Comparison of ENCODE assay signal across 8 cellular contexts in genomic region chr7:134780166-134780853, GRCh38. TPM values are rescaled to one million over a fixed set of nuclear protein-coding genes. Genes with fewer than 3 reads are reported as not detected.
DNase-seq lines count a peak whose midpoint lies in the region; ATAC-seq and TF ChIP-seq lines count a peak whose summit lies in the region.

No MANE protein-coding gene starts in this region.

- intact Hi-C loops in colonic mucosa (cut with DNase I) (no loop called here), left lung (cut with DNase I) (loop anchor here in 1 of 2 donors (10.0 kb wide), 1 partner anchor 154 kb away; no protein-coding TSS in a partner anchor)

- no peak for TF ChIP-seq CTCF in colonic mucosa (IDR thresholded peaks at IDR 0.05)
- TF ChIP-seq CTCF in left lung (IDR thresholded peaks at IDR 0.05): no peak

- H3K4me3 ChIP-seq in colonic mucosa (peak overlapping the region; percentile 14), left lung (peak overlapping the region; percentile 35 to 44), stomach smooth muscle (ENCODE audit: low read length in 2 of 2) (peak overlapping the region; percentile 73 to 93)

- H3K27ac ChIP-seq in colonic mucosa (peak overlapping the region; percentile 54), left lung (peak overlapping the region; percentile 73 to 83), stomach smooth muscle (ENCODE audit: low read length) (peak overlapping the region; percentile 99)

- no peaks in the 10 kb centered on the region for H3K9me3 ChIP-seq in colonic mucosa
- H3K9me3 ChIP-seq in left lung: no peaks in the 10 kb centered on the region
- no peaks in the 10 kb centered on the region for H3K9me3 ChIP-seq in stomach smooth muscle (ENCODE audit: control insufficient read depth in 2 of 2, low read length in 2 of 2)

- ATAC-seq in left lung (peak; percentile 21), GM18520 (IDR thresholded peaks at IDR 0.05; ENCODE audit: unreplicated experiment) (no peak), HG02938 (IDR thresholded peaks at IDR 0.05; ENCODE audit: unreplicated experiment) (no peak)

- peak overlapping the region; percentile 40 to 55 for H3K9ac ChIP-seq in colonic mucosa (ENCODE audit: low read depth in 2 of 2, low read length in 2 of 2)
- H3K9ac ChIP-seq in stomach smooth muscle (ENCODE audit: low read length in 2 of 2): peak overlapping the region; percentile 96 to 100

- H3K27me3 ChIP-seq in colonic mucosa (no peaks in the 10 kb centered on the region), left lung (peaks cover 0 to 11% of the 10 kb centered on the region in 2 donors), stomach smooth muscle (ENCODE audit: control insufficient read depth in 1 of 2, insufficient read depth in 2 of 2, low read length in 2 of 2) (no peaks in the 10 kb centered on the region)

- H3K36me3 ChIP-seq in colonic mucosa (no peaks in the 10 kb centered on the region), left lung (no peaks in the 10 kb centered on the region), stomach smooth muscle (ENCODE audit: control insufficient read depth in 2 of 2, insufficient read depth in 2 of 2, low read length in 2 of 2) (peaks cover 6 to 8% of the 10 kb centered on the region in 2 donors)

- H3K4me1 ChIP-seq in colonic mucosa: no peaks in the 10 kb centered on the region
- H3K4me1 ChIP-seq in left lung: peaks cover 6 to 21% of the 10 kb centered on the region in 2 donors
- peaks cover 33% of the 10 kb centered on the region for H3K4me1 ChIP-seq in stomach smooth muscle (ENCODE audit: control insufficient read depth, insufficient read depth, low read length)

- DNase-seq in HT1080 (ENCODE audit: low read depth) (peak; percentile 26), colonic mucosa (no peak), left lung (no peak), CD1c-positive myeloid dendritic cell (ENCODE audit: extremely low spot score) (no peak), pons (ENCODE audit: low spot score) (no peak)

RNA-seq across cellular contexts. Expression of gene CALD1, which starts 0.9 kb away (rescaled TPM):
- 47.7 and 57.3 TPM in 2 replicates for total RNA-seq in HT1080 (2014; rRNA removed; shearing (Covaris generic))
- 56.4 and 70.2 TPM in 2 replicates for polyA plus RNA-seq in HT1080 (2015; cell fraction: cytosol; rRNA removed)
- 112 and 115 TPM in 2 replicates for polyA plus RNA-seq in HT1080 (2015; cell fraction: nucleus; rRNA removed)
- total RNA-seq in colonic mucosa (100 to 1,000 TPM in 1 of 2 donors, 10 to 100 TPM in 1; 27.4 to 193 TPM), left lung (100 to 1,000 TPM; 137 to 208 TPM)

Comparison
In these comparisons a context has a peak if more than half of its experiments do, and no peak if none do; other contexts are left out.
1. H3K4me3 ChIP-seq: peak in every context shown above with its lines; median percentile 83 in stomach smooth muscle; 40 in left lung; 14 in colonic mucosa.